ENCODE assay signal across 1 cellular context in genomic region chr10:8133146-8133545, GRCh38.
TF ChIP-seq lines count a peak whose summit lies in the region.

No MANE protein-coding gene starts in this region.

TF ChIP-seq in GM12878, 131 proteins besides CTCF, POLR2A, EP300 and RAD21 (continued from another document):
- TF ChIP-seq KDM1A (IDR thresholded peaks at IDR 0.05; ENCODE audit: borderline replicate concordance): no peak
- TF ChIP-seq, protein P1, sequence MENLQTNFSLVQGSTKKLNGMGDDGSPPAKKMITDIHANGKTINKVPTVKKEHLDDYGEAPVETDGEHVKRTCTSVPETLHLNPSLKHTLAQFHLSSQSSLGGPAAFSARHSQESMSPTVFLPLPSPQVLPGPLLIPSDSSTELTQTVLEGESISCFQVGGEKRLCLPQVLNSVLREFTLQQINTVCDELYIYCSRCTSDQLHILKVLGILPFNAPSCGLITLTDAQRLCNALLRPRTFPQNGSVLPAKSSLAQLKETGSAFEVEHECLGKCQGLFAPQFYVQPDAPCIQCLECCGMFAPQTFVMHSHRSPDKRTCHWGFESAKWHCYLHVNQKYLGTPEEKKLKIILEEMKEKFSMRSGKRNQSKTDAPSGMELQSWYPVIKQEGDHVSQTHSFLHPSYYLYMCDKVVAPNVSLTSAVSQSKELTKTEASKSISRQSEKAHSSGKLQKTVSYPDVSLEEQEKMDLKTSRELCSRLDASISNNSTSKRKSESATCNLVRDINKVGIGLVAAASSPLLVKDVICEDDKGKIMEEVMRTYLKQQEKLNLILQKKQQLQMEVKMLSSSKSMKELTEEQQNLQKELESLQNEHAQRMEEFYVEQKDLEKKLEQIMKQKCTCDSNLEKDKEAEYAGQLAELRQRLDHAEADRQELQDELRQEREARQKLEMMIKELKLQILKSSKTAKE (IDR thresholded peaks at IDR 0.05; ENCODE audit: low read depth, poor library complexity, severe bottlenecking): peak; percentile 81
- TF ChIP-seq ZNF622 (IDR thresholded peaks at IDR 0.05): no peak
- TF ChIP-seq MTA3 (IDR thresholded peaks at IDR 0.05; ENCODE audit: borderline replicate concordance, low read length): peak; percentile 96
- no peak for TF ChIP-seq NFYA (IDR thresholded peaks at IDR 0.05; ENCODE audit: borderline replicate concordance, low read depth, low read length)
- TF ChIP-seq, protein P2, sequence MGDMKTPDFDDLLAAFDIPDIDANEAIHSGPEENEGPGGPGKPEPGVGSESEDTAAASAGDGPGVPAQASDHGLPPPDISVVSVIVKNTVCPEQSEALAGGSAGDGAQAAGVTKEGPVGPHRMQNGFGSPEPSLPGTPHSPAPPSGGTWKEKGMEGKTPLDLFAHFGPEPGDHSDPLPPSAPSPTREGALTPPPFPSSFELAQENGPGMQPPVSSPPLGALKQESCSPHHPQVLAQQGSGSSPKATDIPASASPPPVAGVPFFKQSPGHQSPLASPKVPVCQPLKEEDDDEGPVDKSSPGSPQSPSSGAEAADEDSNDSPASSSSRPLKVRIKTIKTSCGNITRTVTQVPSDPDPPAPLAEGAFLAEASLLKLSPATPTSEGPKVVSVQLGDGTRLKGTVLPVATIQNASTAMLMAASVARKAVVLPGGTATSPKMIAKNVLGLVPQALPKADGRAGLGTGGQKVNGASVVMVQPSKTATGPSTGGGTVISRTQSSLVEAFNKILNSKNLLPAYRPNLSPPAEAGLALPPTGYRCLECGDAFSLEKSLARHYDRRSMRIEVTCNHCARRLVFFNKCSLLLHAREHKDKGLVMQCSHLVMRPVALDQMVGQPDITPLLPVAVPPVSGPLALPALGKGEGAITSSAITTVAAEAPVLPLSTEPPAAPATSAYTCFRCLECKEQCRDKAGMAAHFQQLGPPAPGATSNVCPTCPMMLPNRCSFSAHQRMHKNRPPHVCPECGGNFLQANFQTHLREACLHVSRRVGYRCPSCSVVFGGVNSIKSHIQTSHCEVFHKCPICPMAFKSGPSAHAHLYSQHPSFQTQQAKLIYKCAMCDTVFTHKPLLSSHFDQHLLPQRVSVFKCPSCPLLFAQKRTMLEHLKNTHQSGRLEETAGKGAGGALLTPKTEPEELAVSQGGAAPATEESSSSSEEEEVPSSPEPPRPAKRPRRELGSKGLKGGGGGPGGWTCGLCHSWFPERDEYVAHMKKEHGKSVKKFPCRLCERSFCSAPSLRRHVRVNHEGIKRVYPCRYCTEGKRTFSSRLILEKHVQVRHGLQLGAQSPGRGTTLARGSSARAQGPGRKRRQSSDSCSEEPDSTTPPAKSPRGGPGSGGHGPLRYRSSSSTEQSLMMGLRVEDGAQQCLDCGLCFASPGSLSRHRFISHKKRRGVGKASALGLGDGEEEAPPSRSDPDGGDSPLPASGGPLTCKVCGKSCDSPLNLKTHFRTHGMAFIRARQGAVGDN (IDR thresholded peaks at IDR 0.05): no peak
